ENCODE assay signal across 8 cellular contexts in the genomic region with DNA sequence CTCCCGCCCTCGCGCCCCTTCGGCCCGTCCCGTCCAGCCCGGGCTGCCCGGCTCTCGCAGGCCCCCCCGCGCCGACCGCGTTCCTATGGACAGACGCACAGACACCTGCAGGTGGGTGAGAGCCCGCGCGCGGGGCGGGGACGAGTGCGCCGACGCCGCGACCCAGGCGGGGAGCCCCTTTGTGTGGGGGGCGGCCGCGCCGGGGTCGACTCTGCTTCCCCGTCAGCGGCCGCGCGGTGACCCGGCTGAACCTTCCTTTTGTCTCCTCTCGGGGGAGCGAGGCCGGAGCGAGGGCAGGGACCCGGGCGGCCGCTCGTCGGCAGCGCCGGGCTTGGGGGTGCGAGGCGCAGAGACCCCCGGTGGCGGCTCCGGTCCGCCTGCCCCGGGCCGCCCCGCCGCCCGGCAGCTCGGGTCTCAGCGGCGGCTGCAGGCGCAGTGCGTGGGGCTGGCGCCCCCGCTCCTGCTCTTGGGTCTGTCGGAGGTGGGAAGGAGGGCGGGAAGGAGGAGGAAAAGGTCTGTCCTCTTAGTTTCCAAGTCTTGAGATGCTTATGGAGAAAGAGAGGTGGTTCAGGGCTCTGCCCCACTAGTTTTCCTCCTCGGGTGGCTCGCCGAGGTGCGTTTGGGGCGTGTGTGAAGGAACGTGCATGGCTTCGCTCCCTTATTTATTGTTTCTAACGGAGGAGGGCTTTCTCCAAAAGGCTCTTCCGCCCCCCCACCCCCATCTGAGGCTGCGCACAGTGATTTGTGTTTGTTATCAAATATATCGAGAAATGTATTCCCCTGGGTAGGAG. TPM values are rescaled to one million over a fixed set of nuclear protein-coding genes. Genes with fewer than 3 reads are reported as not detected.
DNase-seq lines count a peak whose midpoint lies in the region; ATAC-seq and TF ChIP-seq lines count a peak whose summit lies in the region.

No MANE protein-coding gene starts in this region.

- no peaks in the 10 kb centered on the region for H3K9me3 ChIP-seq in colonic mucosa

- DNase-seq in NCI-H2107 treated with DMSO at 0.1 percent for 48 hours (lab: John Stamatoyannopoulos, UW; ENCODE audit: unreplicated experiment) (peak; percentile 5), NCI-H2107 (lab: John Stamatoyannopoulos, UW) (no peak), NCI-H2029 treated with DMSO at 0.1 percent for 48 hours (lab: John Stamatoyannopoulos, UW) (peak; percentile 20), colonic mucosa (peak; percentile 67), lower leg skin (ENCODE audit: low spot score in 2 of 2) (peak; percentile 19 to 89)
- DNase-seq in activated CD4-positive, alpha-beta T cell treated with anti-CD3 and anti-CD28 coated beads for 36 hours = peak; percentile 74
- DNase-seq in stimulated activated CD4-positive, alpha-beta T cell treated with anti-CD3 and anti-CD28 coated beads, TNF-alpha, amount 100 ng/mL, for 1 hour (ENCODE audit: low read depth in 3 of 3, low spot score in 1 of 3) = peak in 2 of 3 donors; percentile 10 to 35

- H3K36me3 ChIP-seq in colonic mucosa = no peaks in the 10 kb centered on the region

- no peaks in the 10 kb centered on the region for H3K27me3 ChIP-seq in colonic mucosa

- H3K4me1 ChIP-seq in colonic mucosa = no peaks in the 10 kb centered on the region

- peak overlapping the region; percentile 95 for H3K4me3 Mint-ChIP-seq in activated CD4-positive, alpha-beta T cell treated with anti-CD3 and anti-CD28 coated beads for 36 hours

- H3K27ac Mint-ChIP-seq in activated CD4-positive, alpha-beta T cell treated with anti-CD3 and anti-CD28 coated beads for 36 hours = peak overlapping the region; percentile 85

- POLR2A ChIA-PET in activated CD4-positive, alpha-beta T cell treated with anti-CD3 and anti-CD28 coated beads for 36 hours (lab: Charles Lee) = interaction anchor here (0.6 to 1.2 kb wide), 4 partner anchors 108 to 310 kb away, joined by 3 to 5 read pairs (median 4); a partner anchor contains a TSS

- H3K36me3 Mint-ChIP-seq in activated CD4-positive, alpha-beta T cell treated with anti-CD3 and anti-CD28 coated beads for 36 hours (ENCODE audit: low read depth) = peaks cover 6% of the 10 kb centered on the region

- no peaks in the 10 kb centered on the region for H3K27me3 Mint-ChIP-seq in activated CD4-positive, alpha-beta T cell treated with anti-CD3 and anti-CD28 coated beads for 36 hours

- WGBS in lower leg skin, 2 donors = 1% methylated on average over 24 to 44 of the region's 80 CpGs

- CTCF ChIA-PET in activated CD4-positive, alpha-beta T cell treated with anti-CD3 and anti-CD28 coated beads for 36 hours (lab: Charles Lee) = interaction anchor here (1.0 to 1.2 kb wide), 2 partner anchors 210 to 305 kb away, joined by 3 read pairs; no protein-coding TSS in a partner anchor

- H3K4me3 ChIP-seq in colonic mucosa (peak overlapping the region; percentile 86), lower leg skin (ENCODE audit: low read depth, poor library complexity, severe bottlenecking) (peak overlapping the region; percentile 98)

- H3K27ac ChIP-seq in colonic mucosa = peak overlapping the region; percentile 63

- TF ChIP-seq CTCF in colonic mucosa (IDR thresholded peaks at IDR 0.05) (no peak), lower leg skin (IDR thresholded peaks at IDR 0.05) (no peak)

- intact Hi-C loops in activated CD4-positive, alpha-beta T cell treated with anti-CD3 and anti-CD28 coated beads for 36 hours (cut with DNase I, micrococcal nuclease) = loop anchor here in 1 of 2 experiments (1.0 to 5.0 kb wide), 8 partner anchors 108 to 1005 kb away; a partner anchor contains a TSS
- intact Hi-C loops in colonic mucosa (cut with DNase I) = no loop called here
- intact Hi-C loops in lower leg skin (cut with DNase I; ENCODE audit: low total_unique reads) = no loop called here

- no peak for TF ChIP-seq POLR2A in lower leg skin (IDR thresholded peaks at IDR 0.05)

- H3K9me3 Mint-ChIP-seq in activated CD4-positive, alpha-beta T cell treated with anti-CD3 and anti-CD28 coated beads for 36 hours (ENCODE audit: low read depth) = no peaks in the 10 kb centered on the region

- peaks cover 37% of the 10 kb centered on the region for H3K4me1 Mint-ChIP-seq in activated CD4-positive, alpha-beta T cell treated with anti-CD3 and anti-CD28 coated beads for 36 hours

- peak; percentile 46 for ATAC-seq in HG02852 (IDR thresholded peaks at IDR 0.05; ENCODE audit: unreplicated experiment)
- peak; percentile 23 for ATAC-seq in activated CD4-positive, alpha-beta T cell treated with anti-CD3 and anti-CD28 coated beads for 36 hours

- H3K9ac ChIP-seq in colonic mucosa (ENCODE audit: low read depth in 2 of 2, low read length in 2 of 2) = peak overlapping the region; percentile 79 to 83

RNA-seq across cellular contexts. Expression of a gene that starts 0.6 kb away (rescaled TPM):
- 10 to 100 TPM in 1 of 2 experiments, 1 to 10 TPM in 1; 9.7 to 13.0 TPM for total RNA-seq in activated CD4-positive, alpha-beta T cell treated with anti-CD3 and anti-CD28 coated beads for 36 hours
- 10 to 100 TPM in 1 of 2 donors, 1 to 10 TPM in 1; 9.0 to 10.6 TPM for total RNA-seq in colonic mucosa
- 10 to 100 TPM in 1 of 4 donors, 1 to 10 TPM in 3; 5.7 to 11.1 (median 6.8) TPM for total RNA-seq in lower leg skin
